31 cellular contexts compared by ENCODE assay signal in the genomic region with DNA sequence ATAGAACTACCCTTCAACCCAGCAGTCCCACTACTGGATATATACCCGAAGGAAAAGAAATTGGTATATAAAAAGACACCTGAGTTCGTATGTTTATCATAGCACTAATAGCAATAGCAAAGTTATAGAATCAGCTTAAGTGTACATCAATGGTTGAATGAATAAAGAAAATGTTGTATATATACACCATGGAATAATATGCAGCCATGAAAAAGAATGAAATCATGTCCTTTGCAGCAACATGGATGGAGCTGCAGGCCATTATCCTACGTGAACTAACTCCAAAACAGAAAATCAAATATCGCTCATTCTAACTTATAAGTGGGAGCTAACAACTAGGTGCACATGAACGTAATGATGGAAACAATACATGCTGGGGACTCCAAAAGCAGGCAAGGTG.
"Had no signal": no experiment of that assay in that cellular context is flagged by ENCODE, and none has a peak within 500 bp of the region (broad histone marks: within the 10 kb centered on the region; RNA-seq: fewer than 3 reads in every experiment).

No MANE protein-coding gene starts in this region.

- H3K27ac ChIP-seq: ascending aorta, cardiac muscle cell, colonic mucosa, VCaP had no signal

- ATAC-seq: activated CD8-positive, alpha-beta T cell treated with anti-CD3 and anti-CD28 coated beads for 36 hours; activated naive CD8-positive, alpha-beta T cell treated with anti-CD3 and anti-CD28 coated beads, Interleukin-2, amount 50 U/mL, for 24 hours; activated T-cell treated with anti-CD3 and anti-CD28 coated beads, Interleukin-2, amount 50 U/mL, for 4 hours; activated T-cell treated with anti-CD3 and anti-CD28 coated beads, Interleukin-2, amount 50 U/mL, for 72 hours; activated T-helper 17 cell treated with anti-CD3 and anti-CD28 coated beads, Interleukin-2, amount 50 U/mL, for 72 hours had no signal

- H3K9me3 ChIP-seq: ascending aorta, colonic mucosa had no signal

- DNase-seq: activated B cell treated with CpG ODN at 0.5 μM for 24 hours; activated CD4-positive, alpha-beta memory T cell treated with anti-CD3 and anti-CD28 coated beads for 36 hours; activated CD4-positive, alpha-beta T cell treated with anti-CD3 and anti-CD28 coated beads for 4 hours; activated CD4-positive, alpha-beta T cell treated with anti-CD3 and anti-CD28 coated beads, Interleukin-2, amount 10 ng/mL, durations not matched to agents 24 days and 14 days; activated CD4-positive, alpha-beta T cell treated with anti-CD3 and anti-CD28 coated beads, Interleukin-2, amount 50 U/mL, for 1 hour; activated CD4-positive, alpha-beta T cell treated with anti-CD3 and anti-CD28 coated beads, Interleukin-2, amount 50 U/mL, for 4 hours; activated CD4-positive, CD25-positive, alpha-beta regulatory T cell treated with anti-CD3 and anti-CD28 coated beads, Interleukin-2, amount 50 U/mL, for 72 hours; activated CD8-positive, alpha-beta memory T cell treated with anti-CD3 and anti-CD28 coated beads, Interleukin-2, amount 50 U/mL, for 4 hours; activated CD8-positive, alpha-beta T cell treated with anti-CD3 and anti-CD28 coated beads for 36 hours; activated gamma-delta T cell; activated naive CD4-positive, alpha-beta T cell treated with anti-CD3 and anti-CD28 coated beads, Interleukin-2, amount 10 ng/mL, durations not matched to agents 7 days and 5 days; activated naive CD4-positive, alpha-beta T cell treated with Interleukin-2 at 50 U/mL for 16 hours; activated naive CD8-positive, alpha-beta T cell treated with anti-CD3 and anti-CD28 coated beads, Interleukin-2, amount 10 ng/mL, durations not matched to agents 7 days and 5 days; activated naive CD8-positive, alpha-beta T cell treated with anti-CD3 and anti-CD28 coated beads, Interleukin-2, amount 50 U/mL, for 24 hours; activated T-cell treated with anti-CD3 and anti-CD28 coated beads for 4 hours; activated T-cell treated with anti-CD3 and anti-CD28 coated beads, Interleukin-2, amount 50 U/mL, for 1 hour; activated T-cell treated with anti-CD3 and anti-CD28 coated beads, Interleukin-2, amount 50 U/mL, for 4 hours; activated T-cell treated with anti-CD3 and anti-CD28 coated beads, Interleukin-2, amount 50 U/mL, for 72 hours; amygdala; anterior cingulate cortex; caudate nucleus; cerebellar nuclear complex; colonic mucosa; T-helper 2 cell; T-helper 9 cell had no signal

- FAIRE-seq: bronchial epithelial cell, TTC549 had no signal

- H3K4me1 ChIP-seq: ascending aorta, colonic mucosa had no signal

- H3K36me3 ChIP-seq: ascending aorta, cardiac muscle cell, colonic mucosa had no signal

- H3K27me3 ChIP-seq: ascending aorta, cardiac muscle cell, colonic mucosa had no signal

- H3K4me3 ChIP-seq: ascending aorta, cardiac muscle cell, colonic mucosa had no signal
